ENCODE assay signal across 8 cellular contexts in genomic region chr11:19938051-19938856, GRCh38.
A peak's percentile ranks its signal among the peaks of the same experiment; 100 is the strongest.
DNase-seq lines count a peak whose midpoint lies in the region; ATAC-seq and TF ChIP-seq lines count a peak whose summit lies in the region.

No MANE protein-coding gene starts in this region.

- H3K4me1 Mint-ChIP-seq in Caco-2 (ENCODE audit: low read depth, unreplicated experiment) = no peaks in the 10 kb centered on the region

- no peak overlapping the region for H3K27ac Mint-ChIP-seq in Caco-2 (ENCODE audit: unreplicated experiment)

- no peak overlapping the region for H3K4me3 Mint-ChIP-seq in Caco-2 (ENCODE audit: unreplicated experiment)

- CTCF ChIA-PET in Caco-2 (lab: Charles Lee) = interaction anchor here (1.3 to 1.6 kb wide), 2 partner anchors 14 to 16 kb away, joined by 3 to 4 read pairs; no protein-coding TSS in a partner anchor

- H3K9me3 Mint-ChIP-seq in Caco-2 (ENCODE audit: unreplicated experiment) = no peaks in the 10 kb centered on the region

- TF ChIP-seq EP300 in transverse colon (IDR thresholded peaks at IDR 0.05; ENCODE audit: low read depth) = no peak

- intact Hi-C loops in Caco-2 (cut with micrococcal nuclease; ENCODE audit: unreplicated experiment) = loop anchor here (1.0 to 2.0 kb wide), 5 partner anchors 26 to 399 kb away; no protein-coding TSS in a partner anchor
- intact Hi-C loops in lower lobe of right lung (cut with DNase I) = no loop called here
- intact Hi-C loops in transverse colon (cut with DNase I; ENCODE audit: low total_unique reads) = no loop called here

- BruUV-seq in Caco-2 (replicated peaks; lab: Mats Ljungman, UMichigan) = no TSS peak

- POLR2A ChIA-PET in Caco-2 (lab: Charles Lee) = no interaction called here

- DNase-seq in Caco-2 = peak; percentile 62 to 74
- DNase-seq in RPMI7951 (ENCODE audit: low read depth) = peak; percentile 56
- DNase-seq in cerebellum (ENCODE audit: low spot score) = peak; percentile 20
- peak; percentile 56 for DNase-seq in lower lobe of right lung
- peak; percentile 49 for DNase-seq in transverse colon

- H3K9me3 ChIP-seq in Caco-2 = no peaks in the 10 kb centered on the region
- H3K9me3 ChIP-seq in lower lobe of right lung = no peaks in the 10 kb centered on the region
- no peaks in the 10 kb centered on the region for H3K9me3 ChIP-seq in transverse colon

- peak; percentile 76 for ATAC-seq in GM19043 (IDR thresholded peaks at IDR 0.05; ENCODE audit: low read depth, unreplicated experiment)
- ATAC-seq in HG03432 (IDR thresholded peaks at IDR 0.05; ENCODE audit: unreplicated experiment) = peak; percentile 79
- peak; percentile 68 to 72 for ATAC-seq in lower lobe of right lung
- no peak for ATAC-seq in HG03039 (IDR thresholded peaks at IDR 0.05; ENCODE audit: unreplicated experiment)

- in situ Hi-C loops in transverse colon (cut with MboI; ENCODE audit: low pct_ligation_motif_present in 1 of 4, low pct_unique_long_range_greater_than_20kb in 1 of 4, low sequenced_read_pairs in 3 of 4) = loop anchor here in 2 of 4 donors (25.0 kb wide), 2 partner anchors 399 to 424 kb away; partner anchors contain the start of gene HTATIP2 (in 1 of the 2)

- H3K36me3 Mint-ChIP-seq in Caco-2 (ENCODE audit: insufficient read depth, unreplicated experiment) = no peaks in the 10 kb centered on the region

- no peak overlapping the region for H3K27ac ChIP-seq in lower lobe of right lung
- no peak overlapping the region for H3K27ac ChIP-seq in transverse colon

- H3K4me1 ChIP-seq in Caco-2 (no peaks in the 10 kb centered on the region), lower lobe of right lung (no peaks in the 10 kb centered on the region), transverse colon (peaks cover 0 to 2% (median 0%) of the 10 kb centered on the region in 4 donors)

- H3K27me3 Mint-ChIP-seq in Caco-2 (ENCODE audit: insufficient read depth, unreplicated experiment) = no peaks in the 10 kb centered on the region

- no peak for TF ChIP-seq POLR2A in transverse colon (IDR thresholded peaks at IDR 0.05)

- H3K36me3 ChIP-seq in Caco-2 (ENCODE audit: control insufficient read depth, insufficient read depth, low read length) (no peaks in the 10 kb centered on the region), lower lobe of right lung (peaks cover 26% of the 10 kb centered on the region), transverse colon (no peaks in the 10 kb centered on the region)

- H3K4me3 ChIP-seq in Caco-2 (ENCODE audit: low read depth, low read length) = no peak overlapping the region
- H3K4me3 ChIP-seq in lower lobe of right lung = no peak overlapping the region
- H3K4me3 ChIP-seq in transverse colon = no peak overlapping the region

- 50 to 55% methylated on average over 10 of the region's 10 CpGs for WGBS in transverse colon (ENCODE audit: low coverage in 1 of 2), 2 donors

- H3K27me3 ChIP-seq in Caco-2 (replicated peaks; ENCODE audit: control insufficient read depth, insufficient read depth, low read length) (no peaks in the 10 kb centered on the region), lower lobe of right lung (ENCODE audit: low read depth) (no peaks in the 10 kb centered on the region), transverse colon (no peaks in the 10 kb centered on the region)

- TF ChIP-seq CTCF in Caco-2 (IDR thresholded peaks at IDR 0.05; ENCODE audit: insufficient read depth in 1 of 2, low read depth in 1 of 2, low read length in 1 of 2, severe bottlenecking in 1 of 2, unreplicated experiment in 1 of 2) (peak; percentile 88 to 89), lower lobe of right lung (IDR thresholded peaks at IDR 0.05) (peak; percentile 88), transverse colon (IDR thresholded peaks at IDR 0.05) (peak; percentile 52 to 80 (median 75))
